21 cellular contexts compared by ENCODE assay signal in the genomic region with DNA sequence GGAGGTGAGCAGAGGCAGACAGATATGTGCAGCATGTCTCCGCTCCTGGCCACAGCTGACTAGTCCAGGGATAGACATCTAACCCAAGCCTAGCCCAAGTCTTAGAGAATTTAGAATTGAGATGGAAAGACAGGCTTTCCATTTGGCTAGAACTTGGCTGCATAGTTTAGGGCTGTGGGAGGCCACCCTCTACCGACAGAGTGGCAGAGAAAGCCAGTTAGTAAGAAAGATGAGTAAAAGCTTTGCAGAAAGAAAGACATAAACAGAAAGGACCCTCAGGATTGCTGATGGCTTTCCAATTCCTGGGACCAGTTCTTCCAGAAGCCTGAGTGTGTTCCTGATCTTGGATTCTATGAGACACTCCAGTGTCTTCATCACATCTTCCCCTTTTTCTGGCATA.
A peak's percentile ranks its signal among the peaks of the same experiment; 100 is the strongest.
DNase-seq lines count a peak whose midpoint lies in the region; ATAC-seq and TF ChIP-seq lines count a peak whose summit lies in the region.
"Had no signal": no experiment of that assay in that cellular context is flagged by ENCODE, and none has a peak within 500 bp of the region (broad histone marks: within the 10 kb centered on the region; RNA-seq: fewer than 3 reads in every experiment).

No MANE protein-coding gene starts in this region.

- H3K27ac ChIP-seq in trophoblast cell (ENCODE audit: low read depth, low read length) = no peak overlapping the region
- H3K27ac ChIP-seq: prostate gland had no signal

- H3K4me1 ChIP-seq in Loucy (ENCODE audit: insufficient read depth, low read length, poor library complexity, severe bottlenecking) (peaks cover 25% of the 10 kb centered on the region), trophoblast cell (ENCODE audit: control insufficient read depth in 1 of 2, insufficient read depth in 2 of 2, low read length in 2 of 2) (peaks cover 0 to 4% of the 10 kb centered on the region in 2 experiments)
- H3K4me1 ChIP-seq: HAP-1, prostate gland had no signal

- no peak overlapping the region for H2BK5ac ChIP-seq in trophoblast cell (ENCODE audit: low read depth, low read length, poor library complexity)

- no peaks in the 10 kb centered on the region for H3K36me3 ChIP-seq in Loucy (ENCODE audit: insufficient read depth, low read length)
- no peaks in the 10 kb centered on the region for H3K36me3 ChIP-seq in trophoblast cell (ENCODE audit: control insufficient read depth in 1 of 2, insufficient read depth in 2 of 2, low read length in 2 of 2)
- H3K36me3 ChIP-seq: HAP-1, prostate gland, uterus had no signal

- H3K79me2 ChIP-seq in Loucy (ENCODE audit: insufficient read depth, low read length) = peaks cover 13% of the 10 kb centered on the region
- no peaks in the 10 kb centered on the region for H3K79me2 ChIP-seq in trophoblast cell (ENCODE audit: control insufficient read depth, insufficient read depth, low read length, poor library complexity)

- no peak overlapping the region for H2AK5ac ChIP-seq in trophoblast cell (ENCODE audit: low read length)

- no peak overlapping the region for H4K91ac ChIP-seq in trophoblast cell (ENCODE audit: low read depth, low read length)

- H2AFZ ChIP-seq in Loucy (ENCODE audit: low read length) = no peak overlapping the region
- H2AFZ ChIP-seq in trophoblast cell (ENCODE audit: insufficient read depth, low read length, poor library complexity) = no peak overlapping the region

- no peak overlapping the region for H3K4ac ChIP-seq in trophoblast cell (ENCODE audit: low read depth, low read length)

- H3K27me3 ChIP-seq in Loucy (ENCODE audit: insufficient read depth, low read length, poor library complexity, severe bottlenecking) (no peaks in the 10 kb centered on the region), trophoblast cell (ENCODE audit: insufficient read depth, low read length) (no peaks in the 10 kb centered on the region)
- H3K27me3 ChIP-seq: uterus had no signal

- H4K12ac ChIP-seq in trophoblast cell (ENCODE audit: low read depth, low read length) = no peak overlapping the region

- WGBS in trophoblast cell (ENCODE audit: extremely low coverage, insufficient coverage, insufficient read length) = no CpG with 5 or more reads among the region's 2 CpGs

- H3F3A ChIP-seq in Loucy (ENCODE audit: low read depth) = no peaks in the 10 kb centered on the region

- ATAC-seq in HG03460 (IDR thresholded peaks at IDR 0.05; ENCODE audit: unreplicated experiment) = no peak
- ATAC-seq in GM21576 (IDR thresholded peaks at IDR 0.05; ENCODE audit: unreplicated experiment) = no peak
- ATAC-seq in activated CD4-positive, CD25-positive, alpha-beta regulatory T cell treated with anti-CD3 and anti-CD28 coated beads, Interleukin-2, amount 50 U/mL, for 24 hours = no peak

- no peak overlapping the region for H2BK120ac ChIP-seq in trophoblast cell (ENCODE audit: insufficient read depth, low read length, poor library complexity)

- H4K8ac ChIP-seq in trophoblast cell (ENCODE audit: low read depth, low read length) = no peak overlapping the region

- TF ChIP-seq CTCF in Loucy (conservative IDR thresholded peaks at IDR 0.05; ENCODE audit: low read length) (no peak), fibroblast of pulmonary artery (IDR thresholded peaks at IDR 0.05; ENCODE audit: low read length, missing control alignments) (peak; percentile 4)

- DNase-seq in Ammon's horn (ENCODE audit: low spot score) = peak; percentile 48
- DNase-seq in fibroblast of pulmonary artery (ENCODE audit: low read depth) = peak; percentile 3
- no peak for DNase-seq in trophoblast cell
- DNase-seq in stimulated activated CD4-positive, alpha-beta T cell treated with anti-CD3 and anti-CD28 coated beads, Interleukin-4, amount 100 ng/mL, for 1 hour = no peak
- DNase-seq: activated CD4-positive, alpha-beta T cell treated with anti-CD3 and anti-CD28 coated beads, Interleukin-2, amount 50 U/mL, for 1 hour; activated T-cell treated with anti-CD3 and anti-CD28 coated beads for 4 hours; COR-L47; effector CD4-positive, alpha-beta T cell; mesendoderm; NCI-H1694 treated with DMSO at 0.1 percent for 48 hours; nephron progenitor cell; SHP77; small intestine; stimulated activated CD4-positive, alpha-beta T cell treated with anti-CD3 and anti-CD28 coated beads, Interleukin-4, amount 100 ng/mL, for 24 hours; uterus had no signal

- H3K9ac ChIP-seq in Loucy (ENCODE audit: low read depth, low read length, poor library complexity, severe bottlenecking) (no peak overlapping the region), trophoblast cell (ENCODE audit: low read length) (peak overlapping the region; percentile 73)

- peak overlapping the region; percentile 17 for H2BK12ac ChIP-seq in trophoblast cell (ENCODE audit: low read length)

- no peak overlapping the region for H3K4me3 ChIP-seq in Loucy (ENCODE audit: low read length, poor library complexity, severe bottlenecking)
- no peak overlapping the region for H3K4me3 ChIP-seq in fibroblast of pulmonary artery (replicated peaks; ENCODE audit: low read depth, low read length)
- H3K4me3 ChIP-seq in trophoblast cell (ENCODE audit: low read depth, low read length) = no peak overlapping the region
- H3K4me3 ChIP-seq: HAP-1, prostate gland, uterus had no signal

- no peak overlapping the region for H3K23ac ChIP-seq in trophoblast cell (ENCODE audit: low read length)

- H3K79me1 ChIP-seq in trophoblast cell (ENCODE audit: low read length) = no peaks in the 10 kb centered on the region

- H3K18ac ChIP-seq in trophoblast cell (ENCODE audit: low read length) = no peak overlapping the region

- H3K9me2 ChIP-seq in Loucy (replicated peaks; ENCODE audit: low read depth, low read length) = no peaks in the 10 kb centered on the region

- no peaks in the 10 kb centered on the region for H4K20me1 ChIP-seq in Loucy (ENCODE audit: insufficient read depth, low read length, poor library complexity, severe bottlenecking)

- H3K9me3 ChIP-seq in Loucy (ENCODE audit: insufficient read depth, low read depth, low read length) (no peaks in the 10 kb centered on the region; the same call in 1 of the 2 replicates), trophoblast cell (ENCODE audit: insufficient read depth, low read depth, low read length) (no peaks in the 10 kb centered on the region)
- H3K9me3 ChIP-seq: prostate gland, uterus had no signal

- no peak overlapping the region for H3K14ac ChIP-seq in trophoblast cell (ENCODE audit: low read length)

- H3K4me2 ChIP-seq in Loucy (ENCODE audit: low read depth, low read length, poor library complexity, severe bottlenecking) = peak overlapping the region; percentile 37
- H3K4me2 ChIP-seq in trophoblast cell (ENCODE audit: low read length) = no peak overlapping the region

Comparison
In these comparisons a context has a peak if more than half of its experiments do, and no peak if none do; other contexts are left out.
1. DNase-seq: peak in Ammon's horn (single experiment) and fibroblast of pulmonary artery (single experiment); none in trophoblast cell (0 of 2) and stimulated activated CD4-positive, alpha-beta T cell treated with anti-CD3 and anti-CD28 coated beads, Interleukin-4, amount 100 ng/mL, for 1 hour (single experiment).